4 cellular contexts compared by ENCODE assay signal in the genomic region with DNA sequence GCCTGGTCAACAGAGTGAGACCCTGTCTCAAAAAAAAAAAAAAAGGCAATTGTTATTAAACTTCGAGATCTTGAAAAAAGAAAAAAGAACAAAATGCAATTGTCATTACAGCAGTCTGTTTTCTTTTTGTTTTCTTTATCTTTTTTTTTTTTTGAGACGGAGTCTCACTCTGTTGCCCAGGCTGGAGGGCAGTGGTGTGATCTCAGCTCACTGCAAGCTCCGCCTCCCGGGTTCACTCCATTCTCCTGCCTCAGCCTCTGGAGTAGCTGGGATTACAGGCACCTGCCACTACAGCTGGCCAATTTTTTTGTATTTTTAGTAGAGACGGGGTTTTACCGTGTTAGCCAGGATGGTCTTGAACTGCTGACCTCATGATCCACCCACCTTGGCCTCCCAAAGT. TPM values are rescaled to one million over a fixed set of nuclear protein-coding genes. Genes with fewer than 3 reads are reported as not detected.
"Had no signal": no experiment of that assay in that cellular context is flagged by ENCODE, and none has a peak within 500 bp of the region (broad histone marks: within the 10 kb centered on the region; RNA-seq: fewer than 3 reads in every experiment).

No MANE protein-coding gene starts in this region.

RNA-seq across cellular contexts. Expression of gene ARRDC5, which starts 19.8 kb away (rescaled TPM):
- total RNA-seq: LHCN-M2, M059J, MCF 10A, NCI-H460 had no signal
